In genomic region chr13:36848228-36848982, GRCh38 we compare ENCODE assay signal across 8 cellular contexts. TPM values are rescaled to one million over a fixed set of nuclear protein-coding genes. Genes with fewer than 3 reads are reported as not detected.
DNase-seq lines count a peak whose midpoint lies in the region; ATAC-seq, FAIRE-seq and TF ChIP-seq lines count a peak whose summit lies in the region.

No MANE protein-coding gene starts in this region.

- DNase-seq in activated naive CD4-positive, alpha-beta T cell treated with anti-CD3 and anti-CD28 coated beads for 36 hours: peak; percentile 12
- DNase-seq in activated naive CD4-positive, alpha-beta T cell treated with anti-CD3 and anti-CD28 coated beads, Interleukin-2, amount 50 U/mL, for 16 hours: no peak
- peak; percentile 14 for DNase-seq in brain microvascular endothelial cell
- DNase-seq in small intestine: peak; percentile 8
- no peak for DNase-seq in NCI-H1092 treated with DMSO at 0.1 percent for 48 hours (lab: John Stamatoyannopoulos, UW)

- peak overlapping the region; percentile 33; the same call in 1 of the 2 replicates for H3K4me2 ChIP-seq in KMS-11

- no peaks in the 10 kb centered on the region for H4K20me1 ChIP-seq in KMS-11 (ENCODE audit: insufficient read depth)

- H3K9me3 Mint-ChIP-seq in activated naive CD4-positive, alpha-beta T cell treated with anti-CD3 and anti-CD28 coated beads for 36 hours: no peaks in the 10 kb centered on the region

- H3K9me3 ChIP-seq in small intestine (ENCODE audit: control insufficient read depth, low read depth): no peaks in the 10 kb centered on the region

- CTCF ChIA-PET in activated naive CD4-positive, alpha-beta T cell treated with anti-CD3 and anti-CD28 coated beads for 36 hours (lab: Charles Lee): interaction anchor here (0.7 to 1.1 kb wide), 5 partner anchors 10 to 86 kb away, joined by 3 read pairs; no protein-coding TSS in a partner anchor

- H3K27me3 Mint-ChIP-seq in activated naive CD4-positive, alpha-beta T cell treated with anti-CD3 and anti-CD28 coated beads for 36 hours (ENCODE audit: low read depth): peaks cover 7% of the 10 kb centered on the region

- FAIRE-seq in small intestine (lab: Jason Lieb, UNC): no peak

- intact Hi-C loops in activated naive CD4-positive, alpha-beta T cell treated with anti-CD3 and anti-CD28 coated beads for 36 hours (cut with micrococcal nuclease): no loop called here

- H3K9ac ChIP-seq in KMS-11: no peak overlapping the region

- WGBS in small intestine, 3 donors: 69 to 71% (median 71%) methylated on average over 6 of the region's 6 CpGs

- H3K36me3 Mint-ChIP-seq in activated naive CD4-positive, alpha-beta T cell treated with anti-CD3 and anti-CD28 coated beads for 36 hours (ENCODE audit: low read depth): no peaks in the 10 kb centered on the region

- TF ChIP-seq CTCF in KMS-11 (conservative IDR thresholded peaks at IDR 0.05; ENCODE audit: low read depth, low read length) (peak; percentile 36; the same call in 1 of the 2 replicates), brain microvascular endothelial cell (IDR thresholded peaks at IDR 0.05; ENCODE audit: low read depth, low read length, missing control alignments) (peak; percentile 51)

- H3K36me3 ChIP-seq in KMS-11 (ENCODE audit: insufficient read depth): no peaks in the 10 kb centered on the region
- H3K36me3 ChIP-seq in brain microvascular endothelial cell (replicated peaks): no peaks in the 10 kb centered on the region
- no peaks in the 10 kb centered on the region for H3K36me3 ChIP-seq in small intestine (ENCODE audit: control insufficient read depth in 2 of 2, insufficient read depth in 2 of 2, low read length in 2 of 2)

- ATAC-seq in HG02938 (IDR thresholded peaks at IDR 0.05; ENCODE audit: unreplicated experiment): no peak
- no peak for ATAC-seq in HG03571 (IDR thresholded peaks at IDR 0.05; ENCODE audit: unreplicated experiment)

- in situ Hi-C loops in brain microvascular endothelial cell (cut with HindIII; ENCODE audit: low pct_ligation_motif_present, low sequenced_read_pairs): no loop called here

- H3K4me1 Mint-ChIP-seq in activated naive CD4-positive, alpha-beta T cell treated with anti-CD3 and anti-CD28 coated beads for 36 hours (ENCODE audit: low read depth): no peaks in the 10 kb centered on the region

- H3K27me3 ChIP-seq in KMS-11 (ENCODE audit: insufficient read depth, low read depth): no peaks in the 10 kb centered on the region
- no peaks in the 10 kb centered on the region for H3K27me3 ChIP-seq in brain microvascular endothelial cell (replicated peaks)
- no peaks in the 10 kb centered on the region for H3K27me3 ChIP-seq in small intestine (ENCODE audit: control insufficient read depth in 2 of 2, insufficient read depth in 2 of 2, low read length in 2 of 2)

- peak overlapping the region; percentile 60 for H3K27ac ChIP-seq in KMS-11
- H3K27ac ChIP-seq in brain microvascular endothelial cell: no peak overlapping the region
- H3K27ac ChIP-seq in small intestine (ENCODE audit: low read depth in 1 of 2, low read length in 1 of 2): no peak overlapping the region

- H3K4me3 Mint-ChIP-seq in activated naive CD4-positive, alpha-beta T cell treated with anti-CD3 and anti-CD28 coated beads for 36 hours: no peak overlapping the region

- no peak overlapping the region for H3K4me3 ChIP-seq in KMS-11 (IDR thresholded peaks at IDR 0.05; ENCODE audit: insufficient read depth, low read depth, low read length)
- H3K4me3 ChIP-seq in brain microvascular endothelial cell (ENCODE audit: low read depth, low read length): no peak overlapping the region
- no peak overlapping the region for H3K4me3 ChIP-seq in small intestine (ENCODE audit: low read depth in 1 of 2, low read length in 2 of 2)

- no peak overlapping the region for H3K27ac Mint-ChIP-seq in activated naive CD4-positive, alpha-beta T cell treated with anti-CD3 and anti-CD28 coated beads for 36 hours

- H3K4me1 ChIP-seq in KMS-11 (ENCODE audit: low read depth, poor library complexity, severe bottlenecking) (peaks cover 29% of the 10 kb centered on the region), small intestine (ENCODE audit: control insufficient read depth in 2 of 2, insufficient read depth in 1 of 2, low read depth in 1 of 2, low read length in 1 of 2) (no peaks in the 10 kb centered on the region)

- H3K79me2 ChIP-seq in KMS-11 (ENCODE audit: insufficient read depth, low read depth): no peaks in the 10 kb centered on the region

- peak overlapping the region; percentile 14; the same call in 1 of the 2 replicates for H2AFZ ChIP-seq in KMS-11 (ENCODE audit: low read depth)

RNA-seq across cellular contexts. Expression of gene RFXAP, which starts 29.4 kb away (rescaled TPM):
- total RNA-seq in activated naive CD4-positive, alpha-beta T cell treated with anti-CD3 and anti-CD28 coated beads for 36 hours: 10 to 100 TPM in 1 of 2 experiments, 1 to 10 TPM in 1; 9.2 to 12.2 TPM
- 1 to 10 TPM in 2 of 3 donors, under 1 TPM in 1; 0.81 to 4.6 (median 1.3) TPM for polyA plus RNA-seq in small intestine

Comparison
In these comparisons a context has a peak if more than half of its experiments do, and no peak if none do; other contexts are left out.
1. DNase-seq: peak in activated naive CD4-positive, alpha-beta T cell treated with anti-CD3 and anti-CD28 coated beads for 36 hours (single experiment), brain microvascular endothelial cell (single experiment) and small intestine (single experiment); none in activated naive CD4-positive, alpha-beta T cell treated with anti-CD3 and anti-CD28 coated beads, Interleukin-2, amount 50 U/mL, for 16 hours (single experiment) and NCI-H1092 treated with DMSO at 0.1 percent for 48 hours (single experiment).